Comparison of ENCODE assay signal across 10 cellular contexts in genomic region chr22:38788417-38788816, GRCh38. TPM values are rescaled to one million over a fixed set of nuclear protein-coding genes. Genes with fewer than 3 reads are reported as not detected.
DNase-seq lines count a peak whose midpoint lies in the region; ATAC-seq, FAIRE-seq and TF ChIP-seq lines count a peak whose summit lies in the region.
"Had no signal": no experiment of that assay in that cellular context is flagged by ENCODE, and none has a peak within 500 bp of the region (broad histone marks: within the 10 kb centered on the region; RNA-seq: fewer than 3 reads in every experiment).

No MANE protein-coding gene starts in this region.

- H3K27me3 ChIP-seq in astrocyte (ENCODE audit: insufficient read depth, low read length) = no peaks in the 10 kb centered on the region
- H3K27me3 ChIP-seq in hepatocyte = no peaks in the 10 kb centered on the region

- ATAC-seq in GM21786 (IDR thresholded peaks at IDR 0.05; ENCODE audit: unreplicated experiment) = no peak

- no peaks in the 10 kb centered on the region for H3K27me3 Mint-ChIP-seq in astrocyte (ENCODE audit: low read depth, unreplicated experiment)

- H3K4me2 ChIP-seq in astrocyte (ENCODE audit: low read length) (peak overlapping the region; percentile 58), hepatocyte (peak overlapping the region; percentile 46)

- H3K9me2 ChIP-seq in hepatocyte (replicated peaks; ENCODE audit: insufficient read depth) = no peaks in the 10 kb centered on the region

- peak; percentile 90 for FAIRE-seq in astrocyte (lab: Jason Lieb, UNC)

- no peak overlapping the region for H3K4me3 Mint-ChIP-seq in astrocyte (ENCODE audit: unreplicated experiment)

- CTCF ChIA-PET in HEK293T (lab: Yijun Ruan, JAX) = no interaction called here

- H3K9me3 ChIP-seq in astrocyte (ENCODE audit: insufficient read depth, low read depth, low read length) = no peaks in the 10 kb centered on the region
- no peaks in the 10 kb centered on the region for H3K9me3 ChIP-seq in hepatocyte (ENCODE audit: low read depth)
- H3K9me3 ChIP-seq: prostate gland had no signal

- H3K27ac ChIP-seq in astrocyte (ENCODE audit: low read depth, low read length) (peak overlapping the region; percentile 40), hepatocyte (peak overlapping the region; percentile 75)

- H2AFZ ChIP-seq in astrocyte (ENCODE audit: low read depth, low read length) (peak overlapping the region; percentile 8), hepatocyte (no peak overlapping the region)

- H3K9ac ChIP-seq in astrocyte (ENCODE audit: low read length) = peak overlapping the region; percentile 42

- DNase-seq in HCEC 1CT = peak; percentile 84
- DNase-seq in astrocyte (ENCODE audit: low read depth) = peak; percentile 97
- peak; percentile 64 for DNase-seq in hepatocyte (ENCODE audit: low spot score)
- DNase-seq in stromal cell of bone marrow (ENCODE audit: low read depth) = peak; percentile 95
- DNase-seq in HEK293T (ENCODE audit: extremely low spot score) = no peak
- no peak for DNase-seq in NCI-H526 (lab: John Stamatoyannopoulos, UW)
- DNase-seq in iPS-NIHi11 (ENCODE audit: low spot score) = no peak
- DNase-seq: T-helper 1 cell had no signal

- no peak for TF ChIP-seq CTCF in astrocyte (IDR thresholded peaks at IDR 0.05; ENCODE audit: insufficient read depth, low read depth, low read length)
- no peak for TF ChIP-seq CTCF in hepatocyte (IDR thresholded peaks at IDR 0.05; ENCODE audit: poor library complexity)

- H3K36me3 ChIP-seq in astrocyte (ENCODE audit: insufficient read depth, low read length) (peaks cover 8% of the 10 kb centered on the region), hepatocyte (replicated peaks; ENCODE audit: insufficient read depth, low read depth) (no peaks in the 10 kb centered on the region)
- H3K36me3 ChIP-seq: prostate gland had no signal

- H3K4me1 Mint-ChIP-seq in astrocyte (ENCODE audit: low read depth, unreplicated experiment) = peaks cover 23% of the 10 kb centered on the region

- H3K36me3 Mint-ChIP-seq in astrocyte (ENCODE audit: low read depth, unreplicated experiment) = peaks cover 5% of the 10 kb centered on the region

- peaks cover 32% of the 10 kb centered on the region for H3K4me1 ChIP-seq in astrocyte (ENCODE audit: insufficient read depth, low read length)
- peaks cover 9% of the 10 kb centered on the region for H3K4me1 ChIP-seq in hepatocyte (ENCODE audit: insufficient read depth)
- H3K4me1 ChIP-seq: prostate gland had no signal

- H3K4me3 ChIP-seq in astrocyte (ENCODE audit: insufficient read depth, low read depth, low read length) = no peak overlapping the region
- no peak overlapping the region for H3K4me3 ChIP-seq in hepatocyte
- H3K4me3 ChIP-seq: prostate gland had no signal

- H3K79me2 ChIP-seq in astrocyte (ENCODE audit: insufficient read depth, low read length) (peaks cover 5% of the 10 kb centered on the region), hepatocyte (peaks cover 11% of the 10 kb centered on the region)

- H4K20me1 ChIP-seq in astrocyte (ENCODE audit: insufficient read depth, low read length) (peaks cover 3% of the 10 kb centered on the region), hepatocyte (ENCODE audit: insufficient read depth, poor library complexity, severe bottlenecking) (no peaks in the 10 kb centered on the region)

- H3K27ac Mint-ChIP-seq in astrocyte (ENCODE audit: unreplicated experiment) = peak overlapping the region; percentile 69

- WGBS in hepatocyte (ENCODE audit: low lambda C conversion rate, missing lambda C conversion rate) = 71% methylated on average over 6 of the region's 6 CpGs

- H3K9me3 Mint-ChIP-seq in astrocyte (ENCODE audit: unreplicated experiment) = no peaks in the 10 kb centered on the region

- POLR2A ChIA-PET in HEK293T (lab: Yijun Ruan, JAX) = no interaction called here

TF ChIP-seq in HEK293T, 16 proteins besides CTCF, POLR2A, EP300 and RAD21:
- TF ChIP-seq FOXA1 (IDR thresholded peaks at IDR 0.05) (no peak), FOXK2 (IDR thresholded peaks at IDR 0.05) (no peak), NFRKB (IDR thresholded peaks at IDR 0.05) (no peak), SUZ12 (IDR thresholded peaks at IDR 0.05) (no peak)

RNA-seq across cellular contexts. Expression of gene DNAL4, which starts 5.5 kb away (rescaled TPM):
- total RNA-seq in astrocyte = 12.8 and 12.9 TPM in 2 replicates
- total RNA-seq in hepatocyte = 11.9 and 15.5 TPM in 2 replicates
- 19.3 and 21.5 TPM in 2 replicates for polyA plus RNA-seq in hepatocyte

RNA-seq across cellular contexts. Expression of gene SUN2, which starts 32.6 kb away (rescaled TPM):
- total RNA-seq in astrocyte = 46.5 and 51.0 TPM in 2 replicates
- 52.4 and 56.1 TPM in 2 replicates for total RNA-seq in hepatocyte
- 55.9 and 70.8 TPM in 2 replicates for polyA plus RNA-seq in hepatocyte

RNA-seq across cellular contexts. Expression of gene NPTXR, which starts 55.4 kb away (rescaled TPM):
- total RNA-seq in astrocyte (5.1 and 5.4 TPM in 2 replicates), hepatocyte (3.1 and 3.8 TPM in 2 replicates)
- polyA plus RNA-seq in hepatocyte = 3.3 TPM in 2 replicates

Comparison
In these comparisons a context has a peak if more than half of its experiments do, and no peak if none do; other contexts are left out.
1. DNase-seq: peak in HCEC 1CT (single experiment), astrocyte (single experiment), hepatocyte (single experiment) and stromal cell of bone marrow (single experiment); none in HEK293T (single experiment), NCI-H526 (0 of 2) and iPS-NIHi11 (single experiment).